Comparison of ENCODE assay signal across 13 cellular contexts in genomic region chr2:197092431-197092830, GRCh38.
DNase-seq lines count a peak whose midpoint lies in the region; ATAC-seq, FAIRE-seq and TF ChIP-seq lines count a peak whose summit lies in the region.
"Had no signal": no experiment of that assay in that cellular context is flagged by ENCODE, and none has a peak within 500 bp of the region (broad histone marks: within the 10 kb centered on the region; RNA-seq: fewer than 3 reads in every experiment).

No MANE protein-coding gene starts in this region.

- peak overlapping the region; percentile 29 for H3K27ac Mint-ChIP-seq in astrocyte (ENCODE audit: unreplicated experiment)

- no peaks in the 10 kb centered on the region for H3K27me3 Mint-ChIP-seq in astrocyte (ENCODE audit: low read depth, unreplicated experiment)

- no peaks in the 10 kb centered on the region for H3K36me3 Mint-ChIP-seq in astrocyte (ENCODE audit: low read depth, unreplicated experiment)

- TF ChIP-seq CTCF in AG09309 (IDR thresholded peaks at IDR 0.05; ENCODE audit: control insufficient read depth, insufficient read depth, low read depth, low read length, missing control alignments) = no peak
- TF ChIP-seq CTCF in astrocyte (IDR thresholded peaks at IDR 0.05; ENCODE audit: insufficient read depth, low read depth, low read length) = no peak
- TF ChIP-seq CTCF in lower lobe of right lung (IDR thresholded peaks at IDR 0.05) = no peak

- no peak overlapping the region for H2AFZ ChIP-seq in astrocyte (ENCODE audit: low read depth, low read length)

- intact Hi-C loops in lower lobe of right lung (cut with DNase I) = no loop called here

- no peak for FAIRE-seq in astrocyte (lab: Jason Lieb, UNC)

- H3K4me2 ChIP-seq in astrocyte (ENCODE audit: low read length) = no peak overlapping the region

- peak; percentile 42 to 43 for ATAC-seq in lower lobe of right lung
- no peak for ATAC-seq in GM18861 (IDR thresholded peaks at IDR 0.05; ENCODE audit: unreplicated experiment)
- ATAC-seq in GM18520 (IDR thresholded peaks at IDR 0.05; ENCODE audit: unreplicated experiment) = no peak

- H3K4me3 Mint-ChIP-seq in astrocyte (ENCODE audit: unreplicated experiment) = no peak overlapping the region
- H3K4me3 Mint-ChIP-seq: T-helper 2 cell treated with Interferon-gamma antibody and Interleukin-4, amounts not matched to agents 5 μg/mL and 100 μg/mL, for 36 hours had no signal

- no peaks in the 10 kb centered on the region for H4K20me1 ChIP-seq in astrocyte (ENCODE audit: insufficient read depth, low read length)

- peaks cover 2% of the 10 kb centered on the region for H3K4me1 ChIP-seq in astrocyte (ENCODE audit: insufficient read depth, low read length)
- peaks cover 8% of the 10 kb centered on the region for H3K4me1 ChIP-seq in lower lobe of right lung

- H3K27ac ChIP-seq in astrocyte (ENCODE audit: low read depth, low read length) (no peak overlapping the region), lower lobe of right lung (no peak overlapping the region)
- H3K27ac ChIP-seq: HL-60, tibial artery had no signal

- H3K27me3 ChIP-seq in astrocyte (ENCODE audit: insufficient read depth, low read length) = no peaks in the 10 kb centered on the region
- no peaks in the 10 kb centered on the region for H3K27me3 ChIP-seq in lower lobe of right lung (ENCODE audit: low read depth)
- H3K27me3 ChIP-seq: tibial artery had no signal

- H3K4me3 ChIP-seq in AG09309 (ENCODE audit: control insufficient read depth, low read depth, low read length) (no peak overlapping the region), astrocyte (ENCODE audit: insufficient read depth, low read depth, low read length) (no peak overlapping the region), lower lobe of right lung (no peak overlapping the region)
- H3K4me3 ChIP-seq: tibial artery had no signal

- DNase-seq in AG09309 (ENCODE audit: low read depth) (peak; percentile 54), LHCN-M2 (ENCODE audit: low read depth) (peak; percentile 68), astrocyte (ENCODE audit: low read depth) (peak; percentile 69), lower lobe of right lung (no peak), NCI-H82 (lab: John Stamatoyannopoulos, UW) (no peak), HUDEP-2 (lab: John Stamatoyannopoulos, UW; ENCODE audit: unreplicated experiment in 76 of 76) (no peak)
- DNase-seq: H7, NCI-H2029, tibial artery had no signal

- no peaks in the 10 kb centered on the region for H3K9me3 ChIP-seq in astrocyte (ENCODE audit: insufficient read depth, low read depth, low read length)
- no peaks in the 10 kb centered on the region for H3K9me3 ChIP-seq in lower lobe of right lung
- H3K9me3 ChIP-seq: tibial artery had no signal

- no peaks in the 10 kb centered on the region for H3K79me2 ChIP-seq in astrocyte (ENCODE audit: insufficient read depth, low read length)

- H3K9ac ChIP-seq in astrocyte (ENCODE audit: low read length) = no peak overlapping the region

- no peaks in the 10 kb centered on the region for H3K36me3 ChIP-seq in astrocyte (ENCODE audit: insufficient read depth, low read length)
- H3K36me3 ChIP-seq in lower lobe of right lung = peaks cover 35% of the 10 kb centered on the region

- peaks cover 16% of the 10 kb centered on the region for H3K4me1 Mint-ChIP-seq in astrocyte (ENCODE audit: low read depth, unreplicated experiment)

- no peaks in the 10 kb centered on the region for H3K9me3 Mint-ChIP-seq in astrocyte (ENCODE audit: unreplicated experiment)
- H3K9me3 Mint-ChIP-seq: T-helper 2 cell treated with Interferon-gamma antibody and Interleukin-4, amounts not matched to agents 5 μg/mL and 100 μg/mL, for 36 hours had no signal

Comparison
In these comparisons a context has a peak if more than half of its experiments do, and no peak if none do; other contexts are left out.
1. DNase-seq: peak in AG09309 (single experiment), LHCN-M2 (single experiment) and astrocyte (single experiment); none in lower lobe of right lung (single experiment), NCI-H82 (single experiment) and HUDEP-2 (0 of 76).
2. ATAC-seq: peak in lower lobe of right lung (2 of 2); none in GM18861 (single experiment) and GM18520 (single experiment).